In genomic region chr3:138135141-138135832, GRCh38 we compare ENCODE assay signal across 1 cellular context.
TF ChIP-seq lines count a peak whose summit lies in the region.

No MANE protein-coding gene starts in this region.

TF ChIP-seq in HepG2, 621 proteins besides CTCF, POLR2A, EP300 and RAD21:
- TF ChIP-seq REST (IDR thresholded peaks at IDR 0.05; ENCODE audit: borderline replicate concordance in 1 of 2, low read depth in 1 of 2, low read length in 2 of 2) (peak in 1 of 2 experiments; percentile 24; a peak in 1 of 4 replicates), HNF1B (CRISPR knock-in tag; IDR thresholded peaks at IDR 0.05) (no peak)
